1 cellular context compared by ENCODE assay signal in the genomic region with DNA sequence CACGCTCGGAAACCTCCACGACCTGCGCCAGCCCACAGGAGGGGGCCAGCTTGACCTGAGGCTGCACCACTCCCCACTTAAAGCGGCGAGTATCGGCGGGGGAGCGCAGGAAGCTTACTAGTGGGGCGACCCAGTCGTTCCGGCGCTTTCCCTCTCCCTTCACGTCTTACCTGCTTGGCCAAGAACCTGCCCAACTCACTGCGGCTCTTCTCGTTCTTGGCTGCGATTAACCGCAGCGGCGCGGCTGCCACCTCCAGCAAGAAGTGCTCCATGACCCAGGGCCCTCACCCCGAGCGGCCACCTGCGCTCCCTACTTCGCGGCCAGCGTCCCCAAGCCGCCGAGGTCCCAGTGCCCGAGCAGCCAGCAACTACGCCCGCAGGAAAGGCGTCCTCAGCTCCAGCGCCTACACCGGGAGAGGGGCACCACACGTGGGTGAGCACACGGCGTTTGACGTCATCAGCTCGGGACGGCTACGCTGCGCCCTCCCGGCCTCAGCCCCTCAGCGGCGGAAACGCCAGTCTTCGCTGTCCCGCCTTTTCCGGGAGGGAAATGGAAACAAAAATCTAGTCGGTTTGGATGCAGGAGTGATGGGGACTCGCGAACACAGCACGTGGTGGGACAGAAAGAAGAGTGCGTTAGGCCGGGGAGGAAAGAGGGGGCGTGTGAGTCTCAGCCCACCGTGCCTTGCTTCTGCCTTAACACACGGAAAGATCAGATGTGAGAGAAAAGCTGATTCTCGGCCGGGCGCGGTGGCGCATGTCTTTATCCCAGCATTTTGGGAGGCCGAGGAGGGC.
TF ChIP-seq lines count a peak whose summit lies in the region.

A gene with protein sequence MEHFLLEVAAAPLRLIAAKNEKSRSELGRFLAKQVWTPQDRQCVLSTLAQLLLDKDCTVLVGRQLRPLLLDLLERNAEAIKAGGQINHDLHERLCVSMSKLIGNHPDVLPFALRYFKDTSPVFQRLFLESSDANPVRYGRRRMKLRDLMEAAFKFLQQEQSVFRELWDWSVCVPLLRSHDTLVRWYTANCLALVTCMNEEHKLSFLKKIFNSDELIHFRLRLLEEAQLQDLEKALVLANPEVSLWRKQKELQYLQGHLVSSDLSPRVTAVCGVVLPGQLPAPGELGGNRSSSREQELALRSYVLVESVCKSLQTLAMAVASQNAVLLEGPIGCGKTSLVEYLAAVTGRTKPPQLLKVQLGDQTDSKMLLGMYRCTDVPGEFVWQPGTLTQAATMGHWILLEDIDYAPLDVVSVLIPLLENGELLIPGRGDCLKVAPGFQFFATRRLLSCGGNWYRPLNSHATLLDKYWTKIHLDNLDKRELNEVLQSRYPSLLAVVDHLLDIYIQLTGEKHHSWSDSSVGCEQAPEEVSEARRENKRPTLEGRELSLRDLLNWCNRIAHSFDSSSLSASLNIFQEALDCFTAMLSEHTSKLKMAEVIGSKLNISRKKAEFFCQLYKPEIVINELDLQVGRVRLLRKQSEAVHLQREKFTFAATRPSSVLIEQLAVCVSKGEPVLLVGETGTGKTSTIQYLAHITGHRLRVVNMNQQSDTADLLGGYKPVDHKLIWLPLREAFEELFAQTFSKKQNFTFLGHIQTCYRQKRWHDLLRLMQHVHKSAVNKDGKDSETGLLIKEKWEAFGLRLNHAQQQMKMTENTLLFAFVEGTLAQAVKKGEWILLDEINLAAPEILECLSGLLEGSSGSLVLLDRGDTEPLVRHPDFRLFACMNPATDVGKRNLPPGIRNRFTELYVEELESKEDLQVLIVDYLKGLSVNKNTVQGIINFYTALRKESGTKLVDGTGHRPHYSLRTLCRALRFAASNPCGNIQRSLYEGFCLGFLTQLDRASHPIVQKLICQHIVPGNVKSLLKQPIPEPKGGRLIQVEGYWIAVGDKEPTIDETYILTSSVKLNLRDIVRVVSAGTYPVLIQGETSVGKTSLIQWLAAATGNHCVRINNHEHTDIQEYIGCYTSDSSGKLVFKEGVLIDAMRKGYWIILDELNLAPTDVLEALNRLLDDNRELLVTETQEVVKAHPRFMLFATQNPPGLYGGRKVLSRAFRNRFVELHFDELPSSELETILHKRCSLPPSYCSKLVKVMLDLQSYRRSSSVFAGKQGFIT (N-terminal part only) (minus strand): TSS at position 459 of the 795 bp plus-strand sequence. CDS start 187 bp downstream, at position 272.

TF ChIP-seq in GM12878, 131 proteins besides CTCF, POLR2A, EP300 and RAD21 (continued from another document and continues in another):
- TF ChIP-seq, protein P1, sequence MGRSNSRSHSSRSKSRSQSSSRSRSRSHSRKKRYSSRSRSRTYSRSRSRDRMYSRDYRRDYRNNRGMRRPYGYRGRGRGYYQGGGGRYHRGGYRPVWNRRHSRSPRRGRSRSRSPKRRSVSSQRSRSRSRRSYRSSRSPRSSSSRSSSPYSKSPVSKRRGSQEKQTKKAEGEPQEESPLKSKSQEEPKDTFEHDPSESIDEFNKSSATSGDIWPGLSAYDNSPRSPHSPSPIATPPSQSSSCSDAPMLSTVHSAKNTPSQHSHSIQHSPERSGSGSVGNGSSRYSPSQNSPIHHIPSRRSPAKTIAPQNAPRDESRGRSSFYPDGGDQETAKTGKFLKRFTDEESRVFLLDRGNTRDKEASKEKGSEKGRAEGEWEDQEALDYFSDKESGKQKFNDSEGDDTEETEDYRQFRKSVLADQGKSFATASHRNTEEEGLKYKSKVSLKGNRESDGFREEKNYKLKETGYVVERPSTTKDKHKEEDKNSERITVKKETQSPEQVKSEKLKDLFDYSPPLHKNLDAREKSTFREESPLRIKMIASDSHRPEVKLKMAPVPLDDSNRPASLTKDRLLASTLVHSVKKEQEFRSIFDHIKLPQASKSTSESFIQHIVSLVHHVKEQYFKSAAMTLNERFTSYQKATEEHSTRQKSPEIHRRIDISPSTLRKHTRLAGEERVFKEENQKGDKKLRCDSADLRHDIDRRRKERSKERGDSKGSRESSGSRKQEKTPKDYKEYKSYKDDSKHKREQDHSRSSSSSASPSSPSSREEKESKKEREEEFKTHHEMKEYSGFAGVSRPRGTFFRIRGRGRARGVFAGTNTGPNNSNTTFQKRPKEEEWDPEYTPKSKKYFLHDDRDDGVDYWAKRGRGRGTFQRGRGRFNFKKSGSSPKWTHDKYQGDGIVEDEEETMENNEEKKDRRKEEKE (IDR thresholded peaks at IDR 0.05): no peak
- TF ChIP-seq BACH1 (IDR thresholded peaks at IDR 0.05; ENCODE audit: borderline replicate concordance): 0 out of 2 replicates have a peak, but pooled peaks have one; percentile 10
- TF ChIP-seq, protein P2, sequence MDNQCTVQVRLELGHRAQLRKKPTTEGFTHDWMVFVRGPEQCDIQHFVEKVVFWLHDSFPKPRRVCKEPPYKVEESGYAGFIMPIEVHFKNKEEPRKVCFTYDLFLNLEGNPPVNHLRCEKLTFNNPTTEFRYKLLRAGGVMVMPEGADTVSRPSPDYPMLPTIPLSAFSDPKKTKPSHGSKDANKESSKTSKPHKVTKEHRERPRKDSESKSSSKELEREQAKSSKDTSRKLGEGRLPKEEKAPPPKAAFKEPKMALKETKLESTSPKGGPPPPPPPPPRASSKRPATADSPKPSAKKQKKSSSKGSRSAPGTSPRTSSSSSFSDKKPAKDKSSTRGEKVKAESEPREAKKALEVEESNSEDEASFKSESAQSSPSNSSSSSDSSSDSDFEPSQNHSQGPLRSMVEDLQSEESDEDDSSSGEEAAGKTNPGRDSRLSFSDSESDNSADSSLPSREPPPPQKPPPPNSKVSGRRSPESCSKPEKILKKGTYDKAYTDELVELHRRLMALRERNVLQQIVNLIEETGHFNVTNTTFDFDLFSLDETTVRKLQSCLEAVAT (IDR thresholded peaks at IDR 0.05): peak; percentile 42; the same call in 1 of the 2 replicates
- peak; percentile 55 to 60; a peak in 2 of 4 replicates for TF ChIP-seq IKZF2 (IDR thresholded peaks at IDR 0.05)
- TF ChIP-seq RAD51 (IDR thresholded peaks at IDR 0.05): peak; percentile 79
- TF ChIP-seq POLR2AphosphoS2 (IDR thresholded peaks at IDR 0.05; ENCODE audit: low read depth, low read length): peak; percentile 51; the same call in 1 of the 2 replicates
- 0 out of 2 replicates have a peak, but pooled peaks have one; percentile 31 for TF ChIP-seq RFX5 (IDR thresholded peaks at IDR 0.05; ENCODE audit: low read depth, low read length)
- TF ChIP-seq, protein P3, sequence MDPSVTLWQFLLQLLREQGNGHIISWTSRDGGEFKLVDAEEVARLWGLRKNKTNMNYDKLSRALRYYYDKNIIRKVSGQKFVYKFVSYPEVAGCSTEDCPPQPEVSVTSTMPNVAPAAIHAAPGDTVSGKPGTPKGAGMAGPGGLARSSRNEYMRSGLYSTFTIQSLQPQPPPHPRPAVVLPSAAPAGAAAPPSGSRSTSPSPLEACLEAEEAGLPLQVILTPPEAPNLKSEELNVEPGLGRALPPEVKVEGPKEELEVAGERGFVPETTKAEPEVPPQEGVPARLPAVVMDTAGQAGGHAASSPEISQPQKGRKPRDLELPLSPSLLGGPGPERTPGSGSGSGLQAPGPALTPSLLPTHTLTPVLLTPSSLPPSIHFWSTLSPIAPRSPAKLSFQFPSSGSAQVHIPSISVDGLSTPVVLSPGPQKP (IDR thresholded peaks at IDR 0.05; ENCODE audit: low read depth, low read length): peak; percentile 62; the same call in 1 of the 2 replicates
- TF ChIP-seq MTA2 (IDR thresholded peaks at IDR 0.05; ENCODE audit: low read depth): no peak
- TF ChIP-seq ZNF622 (IDR thresholded peaks at IDR 0.05): no peak
- TF ChIP-seq SMAD1 (IDR thresholded peaks at IDR 0.05; ENCODE audit: low read depth, partially characterized antibody): no peak
- peak; percentile 88 for TF ChIP-seq IKZF1 (conservative IDR thresholded peaks at IDR 0.05)
- peak; percentile 86 for TF ChIP-seq POLR2AphosphoS5 (IDR thresholded peaks at IDR 0.05; ENCODE audit: low read length)
- TF ChIP-seq MYC (IDR thresholded peaks at IDR 0.05; ENCODE audit: insufficient read depth, insufficient read length, insufficient replicate concordance, low read length, severe bottlenecking): peak; percentile 81
- TF ChIP-seq BHLHE40 (IDR thresholded peaks at IDR 0.05; ENCODE audit: borderline replicate concordance in 1 of 2, low read depth in 2 of 2, low read length in 1 of 2): peak; percentile 56 to 86; a peak in 3 of 4 replicates
- TF ChIP-seq NR2C2 (IDR thresholded peaks at IDR 0.05; ENCODE audit: borderline replicate concordance, control insufficient read depth, insufficient read length, low read depth): no peak
- TF ChIP-seq PML (IDR thresholded peaks at IDR 0.05; ENCODE audit: low read length): peak; percentile 76; the same call in 1 of the 2 replicates
- TF ChIP-seq SIN3A (IDR thresholded peaks at IDR 0.05; ENCODE audit: low read depth, low read length): peak; percentile 91
- TF ChIP-seq, protein P4, sequence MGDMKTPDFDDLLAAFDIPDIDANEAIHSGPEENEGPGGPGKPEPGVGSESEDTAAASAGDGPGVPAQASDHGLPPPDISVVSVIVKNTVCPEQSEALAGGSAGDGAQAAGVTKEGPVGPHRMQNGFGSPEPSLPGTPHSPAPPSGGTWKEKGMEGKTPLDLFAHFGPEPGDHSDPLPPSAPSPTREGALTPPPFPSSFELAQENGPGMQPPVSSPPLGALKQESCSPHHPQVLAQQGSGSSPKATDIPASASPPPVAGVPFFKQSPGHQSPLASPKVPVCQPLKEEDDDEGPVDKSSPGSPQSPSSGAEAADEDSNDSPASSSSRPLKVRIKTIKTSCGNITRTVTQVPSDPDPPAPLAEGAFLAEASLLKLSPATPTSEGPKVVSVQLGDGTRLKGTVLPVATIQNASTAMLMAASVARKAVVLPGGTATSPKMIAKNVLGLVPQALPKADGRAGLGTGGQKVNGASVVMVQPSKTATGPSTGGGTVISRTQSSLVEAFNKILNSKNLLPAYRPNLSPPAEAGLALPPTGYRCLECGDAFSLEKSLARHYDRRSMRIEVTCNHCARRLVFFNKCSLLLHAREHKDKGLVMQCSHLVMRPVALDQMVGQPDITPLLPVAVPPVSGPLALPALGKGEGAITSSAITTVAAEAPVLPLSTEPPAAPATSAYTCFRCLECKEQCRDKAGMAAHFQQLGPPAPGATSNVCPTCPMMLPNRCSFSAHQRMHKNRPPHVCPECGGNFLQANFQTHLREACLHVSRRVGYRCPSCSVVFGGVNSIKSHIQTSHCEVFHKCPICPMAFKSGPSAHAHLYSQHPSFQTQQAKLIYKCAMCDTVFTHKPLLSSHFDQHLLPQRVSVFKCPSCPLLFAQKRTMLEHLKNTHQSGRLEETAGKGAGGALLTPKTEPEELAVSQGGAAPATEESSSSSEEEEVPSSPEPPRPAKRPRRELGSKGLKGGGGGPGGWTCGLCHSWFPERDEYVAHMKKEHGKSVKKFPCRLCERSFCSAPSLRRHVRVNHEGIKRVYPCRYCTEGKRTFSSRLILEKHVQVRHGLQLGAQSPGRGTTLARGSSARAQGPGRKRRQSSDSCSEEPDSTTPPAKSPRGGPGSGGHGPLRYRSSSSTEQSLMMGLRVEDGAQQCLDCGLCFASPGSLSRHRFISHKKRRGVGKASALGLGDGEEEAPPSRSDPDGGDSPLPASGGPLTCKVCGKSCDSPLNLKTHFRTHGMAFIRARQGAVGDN (IDR thresholded peaks at IDR 0.05): peak; percentile 60
- TF ChIP-seq, protein P5, sequence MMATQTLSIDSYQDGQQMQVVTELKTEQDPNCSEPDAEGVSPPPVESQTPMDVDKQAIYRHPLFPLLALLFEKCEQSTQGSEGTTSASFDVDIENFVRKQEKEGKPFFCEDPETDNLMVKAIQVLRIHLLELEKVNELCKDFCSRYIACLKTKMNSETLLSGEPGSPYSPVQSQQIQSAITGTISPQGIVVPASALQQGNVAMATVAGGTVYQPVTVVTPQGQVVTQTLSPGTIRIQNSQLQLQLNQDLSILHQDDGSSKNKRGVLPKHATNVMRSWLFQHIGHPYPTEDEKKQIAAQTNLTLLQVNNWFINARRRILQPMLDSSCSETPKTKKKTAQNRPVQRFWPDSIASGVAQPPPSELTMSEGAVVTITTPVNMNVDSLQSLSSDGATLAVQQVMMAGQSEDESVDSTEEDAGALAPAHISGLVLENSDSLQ (IDR thresholded peaks at IDR 0.05): peak; percentile 95
- TF ChIP-seq KDM1A (IDR thresholded peaks at IDR 0.05; ENCODE audit: borderline replicate concordance): no peak
- TF ChIP-seq LARP7 (IDR thresholded peaks at IDR 0.05): peak; percentile 88
- TF ChIP-seq, protein P6, sequence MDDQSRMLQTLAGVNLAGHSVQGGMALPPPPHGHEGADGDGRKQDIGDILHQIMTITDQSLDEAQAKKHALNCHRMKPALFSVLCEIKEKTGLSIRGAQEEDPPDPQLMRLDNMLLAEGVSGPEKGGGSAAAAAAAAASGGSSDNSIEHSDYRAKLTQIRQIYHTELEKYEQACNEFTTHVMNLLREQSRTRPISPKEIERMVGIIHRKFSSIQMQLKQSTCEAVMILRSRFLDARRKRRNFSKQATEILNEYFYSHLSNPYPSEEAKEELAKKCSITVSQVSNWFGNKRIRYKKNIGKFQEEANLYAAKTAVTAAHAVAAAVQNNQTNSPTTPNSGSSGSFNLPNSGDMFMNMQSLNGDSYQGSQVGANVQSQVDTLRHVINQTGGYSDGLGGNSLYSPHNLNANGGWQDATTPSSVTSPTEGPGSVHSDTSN (IDR thresholded peaks at IDR 0.05; ENCODE audit: insufficient replicate concordance, low read depth, low read length): peak; percentile 81
- TF ChIP-seq STAT3 (IDR thresholded peaks at IDR 0.05; ENCODE audit: low read depth, low read length): no peak
- peak; percentile 4 for TF ChIP-seq RELA (IDR thresholded peaks at IDR 0.05; ENCODE audit: borderline replicate concordance, partially characterized antibody)
- no peak for TF ChIP-seq SUZ12 (IDR thresholded peaks at IDR 0.05; ENCODE audit: unreplicated experiment)
- TF ChIP-seq CHD2 (IDR thresholded peaks at IDR 0.05; ENCODE audit: borderline replicate concordance, low read depth, low read length): peak; percentile 43; the same call in 1 of the 2 replicates
- TF ChIP-seq RUNX3 (IDR thresholded peaks at IDR 0.05; ENCODE audit: low read length): peak; percentile 50
- TF ChIP-seq ETV6 (conservative IDR thresholded peaks at IDR 0.05 in 1 of 2, IDR thresholded peaks at IDR 0.05 in 1 of 2; ENCODE audit: borderline replicate concordance in 1 of 2, low read depth in 1 of 2): peak in 1 of 2 experiments; percentile 39; a peak in 1 of 4 replicates
- TF ChIP-seq, protein P7, sequence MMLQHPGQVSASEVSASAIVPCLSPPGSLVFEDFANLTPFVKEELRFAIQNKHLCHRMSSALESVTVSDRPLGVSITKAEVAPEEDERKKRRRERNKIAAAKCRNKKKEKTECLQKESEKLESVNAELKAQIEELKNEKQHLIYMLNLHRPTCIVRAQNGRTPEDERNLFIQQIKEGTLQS (IDR thresholded peaks at IDR 0.05; ENCODE audit: borderline replicate concordance, extremely low read depth, low read depth, low read length): peak; percentile 89; the same call in 1 of the 2 replicates
- peak in 1 of 2 experiments; percentile 83; a peak in 1 of 4 replicates for TF ChIP-seq SRF (IDR thresholded peaks at IDR 0.05; ENCODE audit: low read depth in 2 of 2, low read length in 2 of 2)
- no peak for TF ChIP-seq CEBPB (IDR thresholded peaks at IDR 0.05; ENCODE audit: borderline replicate concordance in 1 of 2, low read depth in 2 of 2, low read length in 2 of 2)
- peak; percentile 62 for TF ChIP-seq DPF2 (IDR thresholded peaks at IDR 0.05)
- peak; percentile 60; the same call in 1 of the 2 replicates for TF ChIP-seq STAT1 (conservative IDR thresholded peaks at IDR 0.05)
- peak; percentile 76 for TF ChIP-seq YY1 (IDR thresholded peaks at IDR 0.05; ENCODE audit: low read depth, low read length)
- no peak for TF ChIP-seq MTA3 (IDR thresholded peaks at IDR 0.05; ENCODE audit: borderline replicate concordance, low read length)
- peak; percentile 55 for TF ChIP-seq SIX5 (IDR thresholded peaks at IDR 0.05; ENCODE audit: low read depth, low read length, severe bottlenecking)
- no peak for TF ChIP-seq HDAC6 (IDR thresholded peaks at IDR 0.05; ENCODE audit: unreplicated experiment)
- TF ChIP-seq ZBED1 (IDR thresholded peaks at IDR 0.05; ENCODE audit: borderline replicate concordance): no peak
- TF ChIP-seq BCL11A (IDR thresholded peaks at IDR 0.05; ENCODE audit: low read depth, low read length): no peak
- 0 out of 2 replicates have a peak, but pooled peaks have one; percentile 55 for TF ChIP-seq CBX5 (IDR thresholded peaks at IDR 0.05; ENCODE audit: low read depth)
- 0 out of 2 replicates have a peak, but pooled peaks have one; percentile 32 for TF ChIP-seq TBL1XR1 (IDR thresholded peaks at IDR 0.05; ENCODE audit: low read depth, low read length)
